Comparison of ENCODE assay signal across 11 cellular contexts in the genomic region with DNA sequence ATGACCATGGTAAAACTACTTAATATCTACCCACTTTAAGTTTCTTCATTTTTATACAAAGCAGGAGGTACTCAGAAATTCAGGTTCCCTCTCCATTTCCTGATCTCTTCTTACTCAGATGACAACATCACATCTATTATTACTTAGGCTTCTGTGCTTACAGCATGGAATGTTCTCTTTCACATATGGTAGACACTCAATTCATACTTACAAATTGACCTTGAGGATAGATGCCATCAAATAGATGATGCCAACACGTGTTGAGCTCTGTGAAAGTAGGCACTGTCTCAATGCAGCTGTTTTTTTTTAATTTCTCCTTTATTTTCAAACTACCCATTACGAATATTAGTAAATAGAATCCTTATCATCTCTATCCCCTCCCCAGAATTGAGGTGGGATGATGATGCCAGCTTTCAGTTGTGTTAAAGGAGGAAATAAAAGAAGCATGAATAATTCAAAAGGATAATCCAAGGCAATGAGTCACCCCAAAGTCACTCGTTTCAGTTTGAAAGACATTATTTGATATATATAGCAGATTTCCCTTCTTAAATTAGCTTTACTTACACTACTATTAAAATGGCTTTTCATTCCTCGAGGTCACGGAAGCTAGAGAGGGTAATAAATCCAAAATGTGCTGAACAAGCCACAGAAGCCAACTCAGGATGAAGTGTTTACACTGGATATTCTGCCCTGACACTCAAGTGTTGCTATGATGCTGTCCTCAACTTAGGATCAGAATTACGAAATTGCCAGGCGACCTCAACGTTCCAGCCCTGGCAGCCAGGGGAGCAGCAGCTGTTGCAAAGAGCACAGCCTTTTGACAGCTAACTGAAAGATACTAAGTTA.
DNase-seq lines count a peak whose midpoint lies in the region; ATAC-seq and TF ChIP-seq lines count a peak whose summit lies in the region.
"Had no signal": no experiment of that assay in that cellular context is flagged by ENCODE, and none has a peak within 500 bp of the region (broad histone marks: within the 10 kb centered on the region; RNA-seq: fewer than 3 reads in every experiment).

No MANE protein-coding gene starts in this region.

- DNase-seq in DMS79 treated with DMSO at 0.1 percent for 48 hours (lab: John Stamatoyannopoulos, UW) (peak; percentile 74), NCI-H1105 (lab: John Stamatoyannopoulos, UW) (peak; percentile 20), mammary epithelial cell (no peak), myocyte (ENCODE audit: low read depth) (peak; percentile 84), NCI-H748 treated with DMSO at 0.1 percent for 48 hours (lab: John Stamatoyannopoulos, UW) (no peak)
- DNase-seq in activated CD8-positive, alpha-beta T cell treated with anti-CD3 and anti-CD28 coated beads, Interleukin-2, amount 10 ng/mL, durations not matched to agents 7 days and 5 days = no peak
- DNase-seq in effector CD8-positive, alpha-beta T cell (lab: John Stamatoyannopoulos, UW) = no peak
- DNase-seq in activated naive CD4-positive, alpha-beta T cell treated with Interleukin-2 at 50 U/mL for 16 hours = no peak
- DNase-seq: erythroblast, T-cell had no signal

- intact Hi-C loops in mammary epithelial cell (cut with micrococcal nuclease) = no loop called here

- H3K36me3 ChIP-seq in mammary epithelial cell (ENCODE audit: insufficient read depth, low read length) = no peaks in the 10 kb centered on the region

- H4K20me1 ChIP-seq in mammary epithelial cell (ENCODE audit: insufficient read depth, low read length) = no peaks in the 10 kb centered on the region

- H3K36me3 Mint-ChIP-seq in activated CD8-positive, alpha-beta T cell treated with anti-CD3 and anti-CD28 coated beads, Interleukin-2, amount 10 ng/mL, durations not matched to agents 7 days and 5 days (ENCODE audit: low read depth) = no peaks in the 10 kb centered on the region
- H3K36me3 Mint-ChIP-seq: T-cell had no signal

- H3K9me3 Mint-ChIP-seq in activated CD8-positive, alpha-beta T cell treated with anti-CD3 and anti-CD28 coated beads, Interleukin-2, amount 10 ng/mL, durations not matched to agents 7 days and 5 days (ENCODE audit: insufficient read depth) = no peaks in the 10 kb centered on the region
- H3K9me3 Mint-ChIP-seq: activated T-helper 2 cell treated with anti-CD3 and anti-CD28 coated beads, Interferon-gamma antibody, Interleukin-2, Interleukin-4, amounts not matched to agents 10 μg/mL and 5 μg/mL and 100 μg/mL, durations not matched to agents 14 hours and 24 hours and 36 hours; T-cell had no signal

- CTCF ChIA-PET in mammary epithelial cell (lab: Charles Lee; ENCODE audit: low non-redundant PET) = no interaction called here
- CTCF ChIA-PET in activated CD8-positive, alpha-beta T cell treated with anti-CD3 and anti-CD28 coated beads, Interleukin-2, amount 10 ng/mL, durations not matched to agents 7 days and 5 days (lab: Charles Lee) = no interaction called here

- peak overlapping the region; percentile 4 for H3K9ac ChIP-seq in mammary epithelial cell (ENCODE audit: insufficient read depth, low read length)

- no TSS peak for BruUV-seq in mammary epithelial cell (replicated peaks; lab: Mats Ljungman, UMichigan)

- no peak overlapping the region for H2AFZ ChIP-seq in mammary epithelial cell (ENCODE audit: low read depth, low read length)

- TF ChIP-seq CTCF in mammary epithelial cell (conservative IDR thresholded peaks at IDR 0.05 in 1 of 2, IDR thresholded peaks at IDR 0.05 in 1 of 2; ENCODE audit: extremely low read depth in 1 of 2, insufficient read depth in 1 of 2, low read depth in 1 of 2, low read length in 2 of 2) = no peak

- H3K4me1 Mint-ChIP-seq in activated CD8-positive, alpha-beta T cell treated with anti-CD3 and anti-CD28 coated beads, Interleukin-2, amount 10 ng/mL, durations not matched to agents 7 days and 5 days (ENCODE audit: low read depth) = peaks cover 10% of the 10 kb centered on the region
- H3K4me1 Mint-ChIP-seq: T-cell had no signal

- 38% methylated on average over 8 of the region's 8 CpGs for WGBS in mammary epithelial cell (ENCODE audit: low coverage, missing lambda C conversion rate)

- peaks cover 6% of the 10 kb centered on the region for H3K4me1 ChIP-seq in mammary epithelial cell (ENCODE audit: insufficient read depth, low read length)

- H3K27ac ChIP-seq in mammary epithelial cell (ENCODE audit: insufficient read depth, low read depth, low read length) = no peak overlapping the region

- H3K4me3 ChIP-seq in mammary epithelial cell (replicated peaks in 1 of 3; ENCODE audit: insufficient read depth in 1 of 3, low read depth in 2 of 3, low read length in 3 of 3) = no peak overlapping the region

- dilution Hi-C loops in mammary epithelial cell (cut with HindIII; ENCODE audit: low sequenced_read_pairs) = no loop called here

- in situ Hi-C loops in mammary epithelial cell (cut with MboI; ENCODE audit: low sequenced_read_pairs in 2 of 2) = no loop called here

- H3K27me3 ChIP-seq in mammary epithelial cell (ENCODE audit: insufficient read depth, low read length) = no peaks in the 10 kb centered on the region

- H3K4me2 ChIP-seq in mammary epithelial cell (ENCODE audit: insufficient read depth, low read depth, low read length) = peak overlapping the region; percentile 38

- ATAC-seq in activated CD8-positive, alpha-beta T cell treated with anti-CD3 and anti-CD28 coated beads, Interleukin-2, amount 10 ng/mL, durations not matched to agents 7 days and 5 days = no peak
- ATAC-seq: T-cell had no signal

- no peak overlapping the region for H3K4me3 Mint-ChIP-seq in activated CD8-positive, alpha-beta T cell treated with anti-CD3 and anti-CD28 coated beads, Interleukin-2, amount 10 ng/mL, durations not matched to agents 7 days and 5 days
- H3K4me3 Mint-ChIP-seq: T-cell had no signal

- H3K9me3 ChIP-seq in mammary epithelial cell (replicated peaks; ENCODE audit: insufficient read depth, low read length) = peaks cover 2% of the 10 kb centered on the region

- peaks cover 15% of the 10 kb centered on the region for H3K27me3 Mint-ChIP-seq in activated CD8-positive, alpha-beta T cell treated with anti-CD3 and anti-CD28 coated beads, Interleukin-2, amount 10 ng/mL, durations not matched to agents 7 days and 5 days (ENCODE audit: low read depth)

- POLR2A ChIA-PET in activated CD8-positive, alpha-beta T cell treated with anti-CD3 and anti-CD28 coated beads, Interleukin-2, amount 10 ng/mL, durations not matched to agents 7 days and 5 days (lab: Charles Lee) = interaction anchor here (0.8 to 0.9 kb wide), 2 partner anchors 12 to 31 kb away, joined by 3 to 4 read pairs; no protein-coding TSS in a partner anchor

- no peak overlapping the region for H3K27ac Mint-ChIP-seq in activated CD8-positive, alpha-beta T cell treated with anti-CD3 and anti-CD28 coated beads, Interleukin-2, amount 10 ng/mL, durations not matched to agents 7 days and 5 days
- H3K27ac Mint-ChIP-seq: activated T-helper 2 cell treated with anti-CD3 and anti-CD28 coated beads, Interferon-gamma antibody, Interleukin-2, Interleukin-4, amounts not matched to agents 10 μg/mL and 5 μg/mL and 100 μg/mL, durations not matched to agents 14 hours and 24 hours and 36 hours; T-cell had no signal

- H3K79me2 ChIP-seq in mammary epithelial cell (ENCODE audit: insufficient read depth, low read length) = no peaks in the 10 kb centered on the region

Comparison
In these comparisons a context has a peak if more than half of its experiments do, and no peak if none do; other contexts are left out.
1. DNase-seq: peak in DMS79 treated with DMSO at 0.1 percent for 48 hours (single experiment), NCI-H1105 (single experiment) and myocyte (single experiment); none in mammary epithelial cell (single experiment), activated CD8-positive, alpha-beta T cell treated with anti-CD3 and anti-CD28 coated beads, Interleukin-2, amount 10 ng/mL, durations not matched to agents 7 days and 5 days (single experiment), effector CD8-positive, alpha-beta T cell (single experiment), activated naive CD4-positive, alpha-beta T cell treated with Interleukin-2 at 50 U/mL for 16 hours (single experiment) and NCI-H748 treated with DMSO at 0.1 percent for 48 hours (single experiment).